2 cellular contexts compared by ENCODE assay signal in the genomic region with DNA sequence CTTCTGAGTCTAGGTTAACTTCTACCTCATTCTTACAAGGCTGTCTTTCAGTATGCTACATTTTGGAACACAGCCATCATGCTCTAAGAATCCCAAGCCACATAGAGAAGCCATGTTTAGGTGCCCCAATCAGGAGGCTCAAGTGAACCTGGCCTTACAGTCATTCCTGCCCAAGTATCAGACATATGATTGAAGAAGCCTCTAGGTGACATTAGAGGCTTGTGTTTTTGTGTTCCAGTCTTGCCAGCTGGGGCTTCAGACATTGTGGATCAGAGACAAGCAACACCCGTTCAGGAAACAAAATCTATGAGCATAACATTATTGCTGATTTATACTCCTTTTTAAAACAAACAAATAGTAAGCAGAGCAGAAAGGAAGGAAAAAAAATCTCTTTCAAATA.
TF ChIP-seq lines count a peak whose summit lies in the region.

No MANE protein-coding gene starts in this region.

TF ChIP-seq in GM23338, 12 proteins besides CTCF, POLR2A, EP300 and RAD21 (continued from another document):
- TF ChIP-seq, protein P1, sequence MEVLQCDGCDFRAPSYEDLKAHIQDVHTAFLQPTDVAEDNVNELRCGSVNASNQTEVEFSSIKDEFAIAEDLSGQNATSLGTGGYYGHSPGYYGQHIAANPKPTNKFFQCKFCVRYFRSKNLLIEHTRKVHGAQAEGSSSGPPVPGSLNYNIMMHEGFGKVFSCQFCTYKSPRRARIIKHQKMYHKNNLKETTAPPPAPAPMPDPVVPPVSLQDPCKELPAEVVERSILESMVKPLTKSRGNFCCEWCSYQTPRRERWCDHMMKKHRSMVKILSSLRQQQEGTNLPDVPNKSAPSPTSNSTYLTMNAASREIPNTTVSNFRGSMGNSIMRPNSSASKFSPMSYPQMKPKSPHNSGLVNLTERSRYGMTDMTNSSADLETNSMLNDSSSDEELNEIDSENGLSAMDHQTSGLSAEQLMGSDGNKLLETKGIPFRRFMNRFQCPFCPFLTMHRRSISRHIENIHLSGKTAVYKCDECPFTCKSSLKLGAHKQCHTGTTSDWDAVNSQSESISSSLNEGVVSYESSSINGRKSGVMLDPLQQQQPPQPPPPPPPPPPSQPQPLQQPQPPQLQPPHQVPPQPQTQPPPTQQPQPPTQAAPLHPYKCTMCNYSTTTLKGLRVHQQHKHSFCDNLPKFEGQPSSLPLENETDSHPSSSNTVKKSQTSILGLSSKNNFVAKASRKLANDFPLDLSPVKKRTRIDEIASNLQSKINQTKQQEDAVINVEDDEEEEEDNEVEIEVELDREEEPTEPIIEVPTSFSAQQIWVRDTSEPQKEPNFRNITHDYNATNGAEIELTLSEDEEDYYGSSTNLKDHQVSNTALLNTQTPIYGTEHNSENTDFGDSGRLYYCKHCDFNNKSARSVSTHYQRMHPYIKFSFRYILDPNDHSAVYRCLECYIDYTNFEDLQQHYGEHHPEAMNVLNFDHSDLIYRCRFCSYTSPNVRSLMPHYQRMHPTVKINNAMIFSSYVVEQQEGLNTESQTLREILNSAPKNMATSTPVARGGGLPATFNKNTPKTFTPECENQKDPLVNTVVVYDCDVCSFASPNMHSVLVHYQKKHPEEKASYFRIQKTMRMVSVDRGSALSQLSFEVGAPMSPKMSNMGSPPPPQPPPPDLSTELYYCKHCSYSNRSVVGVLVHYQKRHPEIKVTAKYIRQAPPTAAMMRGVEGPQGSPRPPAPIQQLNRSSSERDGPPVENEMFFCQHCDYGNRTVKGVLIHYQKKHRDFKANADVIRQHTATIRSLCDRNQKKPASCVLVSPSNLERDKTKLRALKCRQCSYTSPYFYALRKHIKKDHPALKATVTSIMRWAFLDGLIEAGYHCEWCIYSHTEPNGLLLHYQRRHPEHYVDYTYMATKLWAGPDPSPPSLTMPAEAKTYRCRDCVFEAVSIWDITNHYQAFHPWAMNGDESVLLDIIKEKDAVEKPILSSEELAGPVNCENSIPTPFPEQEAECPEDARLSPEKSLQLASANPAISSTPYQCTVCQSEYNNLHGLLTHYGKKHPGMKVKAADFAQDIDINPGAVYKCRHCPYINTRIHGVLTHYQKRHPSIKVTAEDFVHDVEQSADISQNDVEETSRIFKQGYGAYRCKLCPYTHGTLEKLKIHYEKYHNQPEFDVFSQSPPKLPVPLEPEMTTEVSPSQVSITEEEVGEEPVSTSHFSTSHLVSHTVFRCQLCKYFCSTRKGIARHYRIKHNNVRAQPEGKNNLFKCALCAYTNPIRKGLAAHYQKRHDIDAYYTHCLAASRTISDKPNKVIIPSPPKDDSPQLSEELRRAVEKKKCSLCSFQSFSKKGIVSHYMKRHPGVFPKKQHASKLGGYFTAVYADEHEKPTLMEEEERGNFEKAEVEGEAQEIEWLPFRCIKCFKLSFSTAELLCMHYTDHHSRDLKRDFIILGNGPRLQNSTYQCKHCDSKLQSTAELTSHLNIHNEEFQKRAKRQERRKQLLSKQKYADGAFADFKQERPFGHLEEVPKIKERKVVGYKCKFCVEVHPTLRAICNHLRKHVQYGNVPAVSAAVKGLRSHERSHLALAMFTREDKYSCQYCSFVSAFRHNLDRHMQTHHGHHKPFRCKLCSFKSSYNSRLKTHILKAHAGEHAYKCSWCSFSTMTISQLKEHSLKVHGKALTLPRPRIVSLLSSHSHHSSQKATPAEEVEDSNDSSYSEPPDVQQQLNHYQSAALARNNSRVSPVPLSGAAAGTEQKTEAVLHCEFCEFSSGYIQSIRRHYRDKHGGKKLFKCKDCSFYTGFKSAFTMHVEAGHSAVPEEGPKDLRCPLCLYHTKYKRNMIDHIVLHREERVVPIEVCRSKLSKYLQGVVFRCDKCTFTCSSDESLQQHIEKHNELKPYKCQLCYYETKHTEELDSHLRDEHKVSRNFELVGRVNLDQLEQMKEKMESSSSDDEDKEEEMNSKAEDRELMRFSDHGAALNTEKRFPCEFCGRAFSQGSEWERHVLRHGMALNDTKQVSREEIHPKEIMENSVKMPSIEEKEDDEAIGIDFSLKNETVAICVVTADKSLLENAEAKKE (CRISPR knock-in tag; IDR thresholded peaks at IDR 0.05) = no peak
- no peak for TF ChIP-seq NANOG (IDR thresholded peaks at IDR 0.05; ENCODE audit: borderline replicate concordance)
- no peak for TF ChIP-seq EZH2 (IDR thresholded peaks at IDR 0.05; ENCODE audit: low read depth, unreplicated experiment)
- TF ChIP-seq ETS1 (IDR thresholded peaks at IDR 0.05) = no peak
- TF ChIP-seq EZH2phosphoT487 (IDR thresholded peaks at IDR 0.05; ENCODE audit: unreplicated experiment) = no peak
- TF ChIP-seq STAT1 (IDR thresholded peaks at IDR 0.05; ENCODE audit: unreplicated experiment) = no peak

TF ChIP-seq in GM12878, 131 proteins besides CTCF, POLR2A, EP300 and RAD21:
- TF ChIP-seq, protein P2, sequence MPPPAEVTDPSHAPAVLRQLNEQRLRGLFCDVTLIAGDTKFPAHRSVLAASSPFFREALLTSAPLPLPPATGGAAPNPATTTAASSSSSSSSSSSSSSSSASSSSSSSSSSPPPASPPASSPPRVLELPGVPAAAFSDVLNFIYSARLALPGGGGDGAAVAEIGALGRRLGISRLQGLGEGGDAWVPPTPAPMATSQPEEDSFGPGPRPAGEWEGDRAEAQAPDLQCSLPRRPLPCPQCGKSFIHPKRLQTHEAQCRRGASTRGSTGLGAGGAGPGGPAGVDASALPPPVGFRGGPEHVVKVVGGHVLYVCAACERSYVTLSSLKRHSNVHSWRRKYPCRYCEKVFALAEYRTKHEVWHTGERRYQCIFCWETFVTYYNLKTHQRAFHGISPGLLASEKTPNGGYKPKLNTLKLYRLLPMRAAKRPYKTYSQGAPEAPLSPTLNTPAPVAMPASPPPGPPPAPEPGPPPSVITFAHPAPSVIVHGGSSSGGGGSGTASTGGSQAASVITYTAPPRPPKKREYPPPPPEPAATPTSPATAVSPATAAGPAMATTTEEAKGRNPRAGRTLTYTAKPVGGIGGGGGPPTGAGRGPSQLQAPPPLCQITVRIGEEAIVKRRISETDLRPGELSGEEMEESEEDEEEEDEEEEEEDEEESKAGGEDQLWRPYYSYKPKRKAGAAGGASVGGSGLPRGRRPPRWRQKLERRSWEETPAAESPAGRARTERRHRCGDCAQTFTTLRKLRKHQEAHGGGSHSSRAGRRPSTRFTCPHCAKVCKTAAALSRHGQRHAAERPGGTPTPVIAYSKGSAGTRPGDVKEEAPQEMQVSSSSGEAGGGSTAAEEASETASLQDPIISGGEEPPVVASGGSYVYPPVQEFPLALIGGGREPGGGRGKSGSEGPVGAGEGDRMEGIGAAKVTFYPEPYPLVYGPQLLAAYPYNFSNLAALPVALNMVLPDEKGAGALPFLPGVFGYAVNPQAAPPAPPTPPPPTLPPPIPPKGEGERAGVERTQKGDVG (CRISPR knock-in tag; IDR thresholded peaks at IDR 0.05) = no peak
